Comparison of ENCODE assay signal across 22 cellular contexts in the genomic region with DNA sequence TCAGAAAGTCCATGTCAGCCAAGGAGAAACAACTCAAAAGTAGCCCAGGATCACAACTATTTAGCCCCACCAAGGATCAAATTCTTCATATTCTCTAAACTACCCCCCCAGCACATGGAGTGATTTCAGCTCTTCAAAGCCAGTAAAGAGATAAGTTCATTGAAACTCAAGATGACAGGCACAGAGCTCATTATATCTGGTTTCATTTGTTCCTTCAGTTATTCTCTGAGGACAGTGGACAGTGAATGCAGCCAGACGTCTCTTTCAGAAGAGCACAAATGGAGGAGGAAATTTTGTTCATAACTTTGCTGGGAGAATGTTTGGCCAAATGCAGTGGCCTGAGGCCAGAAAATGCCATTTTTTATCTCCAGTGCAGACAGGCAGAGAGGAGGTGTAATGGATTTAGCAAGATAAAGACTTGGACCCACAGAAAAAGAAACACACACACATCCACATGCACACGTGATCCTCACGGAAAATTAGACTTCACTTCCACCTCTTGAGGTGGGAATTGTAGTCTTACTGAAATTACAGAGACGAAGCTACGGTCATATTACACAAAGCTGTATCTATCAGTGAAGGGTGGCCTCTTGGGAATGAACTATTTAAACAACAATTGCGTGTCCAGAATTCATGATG.
"Had no signal": no experiment of that assay in that cellular context is flagged by ENCODE, and none has a peak within 500 bp of the region (broad histone marks: within the 10 kb centered on the region; RNA-seq: fewer than 3 reads in every experiment).

No MANE protein-coding gene starts in this region.

- H3K36me3 ChIP-seq: esophagus muscularis mucosa, thoracic aorta had no signal

- H3K4me2 ChIP-seq: hepatocyte, smooth muscle cell had no signal

- DNase-seq: activated CD4-positive, alpha-beta memory T cell treated with anti-CD3 and anti-CD28 coated beads, Interleukin-2, amount 10 ng/mL, durations not matched to agents 7 days and 5 days; activated CD4-positive, alpha-beta T cell treated with anti-CD3 and anti-CD28 coated beads for 48 hours; activated CD4-positive, CD25-positive, alpha-beta regulatory T cell; activated CD8-positive, alpha-beta memory T cell treated with anti-CD3 and anti-CD28 coated beads, Interleukin-2, amount 10 ng/mL, durations not matched to agents 7 days and 5 days; activated naive CD4-positive, alpha-beta T cell treated with Interleukin-2 at 50 U/mL for 16 hours; activated naive CD8-positive, alpha-beta T cell treated with anti-CD3 and anti-CD28 coated beads, Interleukin-2, amount 10 ng/mL, durations not matched to agents 7 days and 5 days; body of pancreas; central memory CD4-positive, alpha-beta T cell; left colon; psoas muscle; stimulated activated CD4-positive, alpha-beta T cell treated with anti-CD3 and anti-CD28 coated beads, Interleukin-4, amount 100 ng/mL, for 4 hours; T-helper 1 cell; T1000 had no signal

- ATAC-seq: activated CD8-positive, alpha-beta memory T cell treated with anti-CD3 and anti-CD28 coated beads, Interleukin-2, amount 10 ng/mL, durations not matched to agents 7 days and 5 days; activated T-helper 17 cell treated with anti-CD3 and anti-CD28 coated beads, Interleukin-2, amount 50 U/mL, for 72 hours; body of pancreas; left colon; sciatic nerve; stimulated activated memory B cell treated with anti-CD40 and anti-IgM and Interleukin-4, amounts not matched to agents 10 μg/mL and 1 μg/mL and 100 μg/mL, for 72 hours had no signal

- H3K9me3 ChIP-seq: body of pancreas, esophagus muscularis mucosa, psoas muscle, thoracic aorta had no signal

- H3K4me1 Mint-ChIP-seq: activated T-helper 17 cell treated with anti-CD3 and anti-CD28 coated beads, Interleukin-2, amount 50 U/mL, for 72 hours had no signal

- H3K27ac ChIP-seq: esophagus muscularis mucosa, hepatocyte, psoas muscle, thoracic aorta had no signal

- H3K27me3 ChIP-seq: body of pancreas, hepatocyte had no signal

- H3K9me3 Mint-ChIP-seq: activated CD4-positive, alpha-beta memory T cell treated with anti-CD3 and anti-CD28 coated beads, Interleukin-2, amount 10 ng/mL, durations not matched to agents 7 days and 5 days; activated naive CD8-positive, alpha-beta T cell treated with anti-CD3 and anti-CD28 coated beads, Interleukin-2, amount 10 ng/mL, durations not matched to agents 7 days and 5 days; activated T-helper 17 cell treated with anti-CD3 and anti-CD28 coated beads, Interleukin-2, amount 50 U/mL, for 72 hours; neural crest cell; stimulated activated memory B cell treated with anti-CD40 and anti-IgM and Interleukin-4, amounts not matched to agents 10 μg/mL and 1 μg/mL and 100 μg/mL, for 72 hours had no signal

- H3K27ac Mint-ChIP-seq: activated CD4-positive, alpha-beta memory T cell treated with anti-CD3 and anti-CD28 coated beads, Interleukin-2, amount 10 ng/mL, durations not matched to agents 7 days and 5 days; activated CD8-positive, alpha-beta memory T cell treated with anti-CD3 and anti-CD28 coated beads, Interleukin-2, amount 10 ng/mL, durations not matched to agents 7 days and 5 days; activated naive CD8-positive, alpha-beta T cell treated with anti-CD3 and anti-CD28 coated beads, Interleukin-2, amount 10 ng/mL, durations not matched to agents 7 days and 5 days; activated T-helper 17 cell treated with anti-CD3 and anti-CD28 coated beads, Interleukin-2, amount 50 U/mL, for 72 hours; stimulated activated memory B cell treated with anti-CD40 and anti-IgM and Interleukin-4, amounts not matched to agents 10 μg/mL and 1 μg/mL and 100 μg/mL, for 72 hours had no signal

- H2AFZ ChIP-seq: hepatocyte had no signal

- H3K79me2 ChIP-seq: hepatocyte had no signal

- FAIRE-seq: colon had no signal

- H3K4me3 Mint-ChIP-seq: activated CD4-positive, alpha-beta memory T cell treated with anti-CD3 and anti-CD28 coated beads, Interleukin-2, amount 10 ng/mL, durations not matched to agents 7 days and 5 days; activated CD8-positive, alpha-beta memory T cell treated with anti-CD3 and anti-CD28 coated beads, Interleukin-2, amount 10 ng/mL, durations not matched to agents 7 days and 5 days; activated naive CD8-positive, alpha-beta T cell treated with anti-CD3 and anti-CD28 coated beads, Interleukin-2, amount 10 ng/mL, durations not matched to agents 7 days and 5 days; activated T-helper 17 cell treated with anti-CD3 and anti-CD28 coated beads, Interleukin-2, amount 50 U/mL, for 72 hours; neural crest cell; stimulated activated memory B cell treated with anti-CD40 and anti-IgM and Interleukin-4, amounts not matched to agents 10 μg/mL and 1 μg/mL and 100 μg/mL, for 72 hours had no signal

- H3K36me3 Mint-ChIP-seq: activated CD8-positive, alpha-beta memory T cell treated with anti-CD3 and anti-CD28 coated beads, Interleukin-2, amount 10 ng/mL, durations not matched to agents 7 days and 5 days; activated naive CD8-positive, alpha-beta T cell treated with anti-CD3 and anti-CD28 coated beads, Interleukin-2, amount 10 ng/mL, durations not matched to agents 7 days and 5 days; stimulated activated memory B cell treated with anti-CD40 and anti-IgM and Interleukin-4, amounts not matched to agents 10 μg/mL and 1 μg/mL and 100 μg/mL, for 72 hours had no signal

- H3K4me3 ChIP-seq: body of pancreas, esophagus muscularis mucosa, hepatocyte, psoas muscle, smooth muscle cell, thoracic aorta had no signal
